Comparison of ENCODE assay signal across 12 cellular contexts in genomic region chr6:53493635-53494025, GRCh38. TPM values are rescaled to one million over a fixed set of nuclear protein-coding genes. Genes with fewer than 3 reads are reported as not detected.
DNase-seq lines count a peak whose midpoint lies in the region; ATAC-seq and TF ChIP-seq lines count a peak whose summit lies in the region.
"Had no signal": no experiment of that assay in that cellular context is flagged by ENCODE, and none has a peak within 500 bp of the region (broad histone marks: within the 10 kb centered on the region; RNA-seq: fewer than 3 reads in every experiment).

No MANE protein-coding gene starts in this region.

- H3K27ac ChIP-seq in breast epithelium: no peak overlapping the region
- peak overlapping the region in 1 of 2 donors; percentile 36 for H3K27ac ChIP-seq in ascending aorta
- peak overlapping the region in 2 of 4 donors; percentile 21 to 49 for H3K27ac ChIP-seq in gastroesophageal sphincter
- peak overlapping the region; percentile 2 for H3K27ac ChIP-seq in subcutaneous abdominal adipose tissue (ENCODE audit: low read depth, low read length)
- H3K27ac ChIP-seq: Peyer's patch had no signal

- no TSS peak for BruUV-seq in MCF 10A (replicated peaks; lab: Mats Ljungman, UMichigan)

- H3K9ac ChIP-seq in subcutaneous abdominal adipose tissue (ENCODE audit: low read length in 5 of 5): peak overlapping the region in 2 of 5 donors; percentile 30 to 31

- TF ChIP-seq POLR2A in breast epithelium (IDR thresholded peaks at IDR 0.05) (no peak), gastroesophageal sphincter (IDR thresholded peaks at IDR 0.05) (no peak)

- H3K27me3 ChIP-seq in breast epithelium: no peaks in the 10 kb centered on the region
- H3K27me3 ChIP-seq in ascending aorta: no peaks in the 10 kb centered on the region
- no peaks in the 10 kb centered on the region for H3K27me3 ChIP-seq in gastroesophageal sphincter
- H3K27me3 ChIP-seq in subcutaneous abdominal adipose tissue (ENCODE audit: control insufficient read depth in 5 of 5, insufficient read depth in 4 of 5, low read length in 5 of 5): no peaks in the 10 kb centered on the region
- H3K27me3 ChIP-seq: Peyer's patch had no signal

- H3K4me3 Mint-ChIP-seq in MCF 10A (ENCODE audit: unreplicated experiment): peak overlapping the region; percentile 49
- H3K4me3 Mint-ChIP-seq: activated naive CD8-positive, alpha-beta T cell treated with anti-CD3 and anti-CD28 coated beads, Interleukin-2, amount 10 ng/mL, durations not matched to agents 7 days and 5 days; naive B cell had no signal

- in situ Hi-C loops in GM13976 (cut with MboI; ENCODE audit: low sequenced_read_pairs, unreplicated experiment): loop anchor here (10.0 kb wide), 2 partner anchors 161 to 231 kb away; no protein-coding TSS in a partner anchor

- CTCF ChIA-PET in MCF 10A (lab: Yijun Ruan, JAX): interaction anchor here (0.7 to 6.9 kb wide), 43 partner anchors 10 to 334 kb away, joined by 3 to 197 read pairs (median 5); no protein-coding TSS in a partner anchor

- WGBS in gastroesophageal sphincter (ENCODE audit: low coverage in 1 of 2), 2 donors: 23 to 36% methylated on average over 2 of the region's 2 CpGs

- peaks cover 28% of the 10 kb centered on the region for H3K36me3 Mint-ChIP-seq in MCF 10A (ENCODE audit: insufficient read depth, unreplicated experiment)
- H3K36me3 Mint-ChIP-seq: naive B cell had no signal

- H3K9me3 Mint-ChIP-seq in MCF 10A (ENCODE audit: unreplicated experiment): no peaks in the 10 kb centered on the region
- H3K9me3 Mint-ChIP-seq: activated naive CD8-positive, alpha-beta T cell treated with anti-CD3 and anti-CD28 coated beads, Interleukin-2, amount 10 ng/mL, durations not matched to agents 7 days and 5 days had no signal

- no peaks in the 10 kb centered on the region for H3K27me3 Mint-ChIP-seq in MCF 10A (ENCODE audit: insufficient read depth, unreplicated experiment)

- H3K9me3 ChIP-seq in breast epithelium (no peaks in the 10 kb centered on the region), ascending aorta (no peaks in the 10 kb centered on the region), gastroesophageal sphincter (no peaks in the 10 kb centered on the region), subcutaneous abdominal adipose tissue (ENCODE audit: control insufficient read depth in 5 of 5, low read length in 5 of 5) (no peaks in the 10 kb centered on the region)
- H3K9me3 ChIP-seq: Peyer's patch had no signal

- no peak for TF ChIP-seq EP300 in gastroesophageal sphincter (IDR thresholded peaks at IDR 0.05)

- POLR2A ChIA-PET in MCF 10A (lab: Yijun Ruan, JAX): interaction anchor here (0.7 to 3.0 kb wide), 13 partner anchors 44 to 241 kb away, joined by 3 to 45 read pairs (median 4); partner anchors contain the start of gene GCLC

- intact Hi-C loops in MCF 10A (cut with micrococcal nuclease): loop anchor here (1.0 to 10.0 kb wide), 6 partner anchors 51 to 463 kb away; partner anchors contain the start of gene LRRC1
- intact Hi-C loops in breast epithelium (cut with DNase I; ENCODE audit: low total_unique reads): loop anchor here (10.0 kb wide), 1 partner anchor 231 kb away; no protein-coding TSS in a partner anchor
- intact Hi-C loops in ascending aorta (cut with DNase I): loop anchor here (2.0 kb wide), 2 partner anchors 157 to 231 kb away; no protein-coding TSS in a partner anchor

- H3K36me3 ChIP-seq in breast epithelium (no peaks in the 10 kb centered on the region), ascending aorta (peaks cover 0 to 4% of the 10 kb centered on the region in 2 donors), gastroesophageal sphincter (peaks cover 0 to 7% of the 10 kb centered on the region in 2 donors), subcutaneous abdominal adipose tissue (ENCODE audit: control insufficient read depth in 5 of 5, insufficient read depth in 5 of 5, low read length in 5 of 5) (peaks cover 3 to 13% (median 12%) of the 10 kb centered on the region in 5 donors)

- no peak for ATAC-seq in gastroesophageal sphincter

- no peak overlapping the region for H3K27ac Mint-ChIP-seq in MCF 10A (ENCODE audit: low read depth, unreplicated experiment)
- H3K27ac Mint-ChIP-seq: activated naive CD8-positive, alpha-beta T cell treated with anti-CD3 and anti-CD28 coated beads, Interleukin-2, amount 10 ng/mL, durations not matched to agents 7 days and 5 days; naive B cell had no signal

- DNase-seq in MCF 10A (ENCODE audit: unreplicated experiment) (no peak), breast epithelium (ENCODE audit: low spot score in 2 of 2) (no peak), ascending aorta (ENCODE audit: low spot score in 2 of 2) (no peak), SW 1271 (lab: John Stamatoyannopoulos, UW) (no peak), GM13976 (ENCODE audit: low spot score) (no peak)
- DNase-seq in activated naive CD4-positive, alpha-beta T cell treated with anti-CD3 and anti-CD28 coated beads, Interleukin-2, amount 50 U/mL, for 16 hours: no peak
- DNase-seq: activated naive CD8-positive, alpha-beta T cell treated with anti-CD3 and anti-CD28 coated beads, Interleukin-2, amount 10 ng/mL, durations not matched to agents 7 days and 5 days; GF-D8; Peyer's patch had no signal

- H3K4me1 Mint-ChIP-seq in MCF 10A (ENCODE audit: insufficient read depth, unreplicated experiment): peaks cover 29% of the 10 kb centered on the region
- H3K4me1 Mint-ChIP-seq: activated naive CD8-positive, alpha-beta T cell treated with anti-CD3 and anti-CD28 coated beads, Interleukin-2, amount 10 ng/mL, durations not matched to agents 7 days and 5 days had no signal

- TF ChIP-seq CTCF in MCF 10A (IDR thresholded peaks at IDR 0.05; ENCODE audit: unreplicated experiment) (no peak), breast epithelium (IDR thresholded peaks at IDR 0.05) (no peak), ascending aorta (IDR thresholded peaks at IDR 0.05) (no peak), gastroesophageal sphincter (IDR thresholded peaks at IDR 0.05) (no peak), GM13976 (IDR thresholded peaks at IDR 0.05; ENCODE audit: borderline replicate concordance, control extremely low read depth, extremely low read depth, insufficient read depth, missing control alignments) (no peak)

- H3K4me3 ChIP-seq in breast epithelium (no peak overlapping the region), ascending aorta (peak overlapping the region; percentile 24 to 53), gastroesophageal sphincter (peak overlapping the region; percentile 18), subcutaneous abdominal adipose tissue (ENCODE audit: low read depth in 1 of 5, low read length in 5 of 5) (peak overlapping the region in 3 of 5 donors; percentile 6 to 52 (median 44))
- H3K4me3 ChIP-seq: Peyer's patch had no signal

- no peaks in the 10 kb centered on the region for H3K4me1 ChIP-seq in breast epithelium
- H3K4me1 ChIP-seq in ascending aorta: no peaks in the 10 kb centered on the region
- peaks cover 11 to 47% (median 16%) of the 10 kb centered on the region in 3 donors for H3K4me1 ChIP-seq in gastroesophageal sphincter
- H3K4me1 ChIP-seq in subcutaneous abdominal adipose tissue (ENCODE audit: control insufficient read depth in 5 of 5, insufficient read depth in 5 of 5, low read length in 5 of 5): peaks cover 0 to 9% (median 4%) of the 10 kb centered on the region in 5 donors

RNA-seq across cellular contexts. Expression of gene GCLC, which starts 51.3 kb away (rescaled TPM):
- total RNA-seq in MCF 10A (2022) (74.8 and 108 TPM in 2 replicates), breast epithelium (10 to 100 TPM; 33.8 to 50.6 (median 39.0) TPM), ascending aorta (54.9 TPM), gastroesophageal sphincter (10 to 100 TPM; 63.5 to 84.3 (median 71.7) TPM)

Comparison
In these comparisons a context has a peak if more than half of its experiments do, and no peak if none do; other contexts are left out.
1. H3K4me3 ChIP-seq: peak in ascending aorta (2 of 2), gastroesophageal sphincter (2 of 2) and subcutaneous abdominal adipose tissue (3 of 5); none in breast epithelium (0 of 3).